18 cellular contexts compared by ENCODE assay signal in the genomic region with DNA sequence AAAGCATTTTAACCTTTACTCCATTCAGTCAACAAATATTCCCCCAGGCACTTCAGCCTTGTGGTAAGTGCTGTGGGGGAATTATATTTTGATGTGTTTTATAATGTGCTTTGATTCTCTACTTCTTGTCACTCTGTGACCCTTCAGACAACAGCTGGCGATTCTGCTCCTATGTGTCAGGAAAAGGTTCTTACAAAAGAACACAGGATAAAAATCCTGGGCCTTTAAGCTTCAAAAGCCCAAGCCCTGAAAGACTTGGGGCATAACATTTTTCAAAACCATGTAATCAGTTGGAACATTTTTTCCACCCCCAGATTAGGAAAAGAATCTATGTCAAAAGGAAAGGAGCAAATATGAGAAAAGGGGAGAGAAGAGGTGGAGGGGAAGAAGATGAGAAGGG. TPM values are rescaled to one million over a fixed set of nuclear protein-coding genes. Genes with fewer than 3 reads are reported as not detected.
DNase-seq lines count a peak whose midpoint lies in the region; ATAC-seq lines count a peak whose summit lies in the region.
"Had no signal": no experiment of that assay in that cellular context is flagged by ENCODE, and none has a peak within 500 bp of the region (broad histone marks: within the 10 kb centered on the region; RNA-seq: fewer than 3 reads in every experiment).

No MANE protein-coding gene starts in this region.

- DNase-seq in activated naive CD8-positive, alpha-beta T cell treated with anti-CD3 and anti-CD28 coated beads, Interleukin-2, amount 10 ng/mL, durations not matched to agents 7 days and 5 days = no peak
- no peak for DNase-seq in activated naive CD8-positive, alpha-beta T cell treated with anti-CD3 and anti-CD28 coated beads, Interleukin-2, amount 50 U/mL, for 24 hours
- DNase-seq in amniotic epithelial cell (ENCODE audit: low read depth) = peak; percentile 75
- peak; percentile 40 for DNase-seq in mesenchymal stem cell
- no peak for DNase-seq in aorta
- no peak for DNase-seq in CD4-positive, alpha-beta memory T cell
- DNase-seq in COLO829 (ENCODE audit: low spot score) = no peak
- DNase-seq: adrenal gland; naive thymus-derived CD8-positive, alpha-beta T cell; NCI-H1417 treated with DMSO at 0.1 percent for 48 hours; psoas muscle; stimulated activated CD4-positive, alpha-beta T cell treated with anti-CD3 and anti-CD28 coated beads, Interleukin-15, amount 100 ng/mL, for 24 hours; stimulated activated naive CD4-positive, alpha-beta T cell treated with Interleukin-2 at 50 U/mL for 16 hours had no signal

- H2AK5ac ChIP-seq in mesenchymal stem cell (ENCODE audit: low read length, severe bottlenecking) = peak overlapping the region; percentile 75

- WGBS in mesenchymal stem cell = 50% methylated on average over 1 of the region's 1 CpG
- 74 to 76% methylated on average over 1 of the region's 1 CpG for WGBS in aorta, 2 donors

- peaks cover 2% of the 10 kb centered on the region for H3K79me1 ChIP-seq in mesenchymal stem cell (replicated peaks; ENCODE audit: low read length, poor library complexity, severe bottlenecking)

- H3K18ac ChIP-seq in mesenchymal stem cell (ENCODE audit: low read depth in 1 of 2, low read length in 2 of 2) = peak overlapping the region; percentile 46 to 82

- H3K9me3 Mint-ChIP-seq in activated naive CD8-positive, alpha-beta T cell treated with anti-CD3 and anti-CD28 coated beads, Interleukin-2, amount 10 ng/mL, durations not matched to agents 7 days and 5 days = no peaks in the 10 kb centered on the region
- H3K9me3 Mint-ChIP-seq in activated naive CD8-positive, alpha-beta T cell treated with anti-CD3 and anti-CD28 coated beads, Interleukin-2, amount 50 U/mL, for 24 hours = no peaks in the 10 kb centered on the region
- H3K9me3 Mint-ChIP-seq in CD4-positive, alpha-beta memory T cell = no peaks in the 10 kb centered on the region
- H3K9me3 Mint-ChIP-seq: activated T-helper 1 cell treated with anti-CD3 and anti-CD28 coated beads, Interleukin-12 subunit alpha, Interleukin-12 subunit beta, Interleukin-2, Interleukin-4 antibody, amounts not matched to agents 30 ng/mL and 10 ng/mL and 1 ng/mL, durations not matched to agents 14 hours and 24 hours and 36 hours; naive thymus-derived CD8-positive, alpha-beta T cell; WTC11 had no signal

- peaks cover 1% of the 10 kb centered on the region for H3K36me3 Mint-ChIP-seq in activated naive CD8-positive, alpha-beta T cell treated with anti-CD3 and anti-CD28 coated beads, Interleukin-2, amount 10 ng/mL, durations not matched to agents 7 days and 5 days
- H3K36me3 Mint-ChIP-seq in activated naive CD8-positive, alpha-beta T cell treated with anti-CD3 and anti-CD28 coated beads, Interleukin-2, amount 50 U/mL, for 24 hours (ENCODE audit: low read depth) = no peaks in the 10 kb centered on the region
- peaks cover 0 to 3% of the 10 kb centered on the region in 2 donors for H3K36me3 Mint-ChIP-seq in CD4-positive, alpha-beta memory T cell
- H3K36me3 Mint-ChIP-seq: WTC11 had no signal

- no peak overlapping the region for H3K4me2 ChIP-seq in mesenchymal stem cell (ENCODE audit: low read length, poor library complexity, severe bottlenecking)
- H3K4me2 ChIP-seq: KMS-11 had no signal

- intact Hi-C loops in aorta (cut with DNase I) = loop anchor here in 1 of 2 donors (5.0 kb wide), 1 partner anchor 117 kb away; no protein-coding TSS in a partner anchor
- intact Hi-C loops in CD4-positive, alpha-beta memory T cell (cut with micrococcal nuclease) = no loop called here

- H2BK5ac ChIP-seq in mesenchymal stem cell (ENCODE audit: low read depth, low read length, poor library complexity, severe bottlenecking) = peak overlapping the region; percentile 99

- H4K91ac ChIP-seq in mesenchymal stem cell (ENCODE audit: low read length) = peak overlapping the region; percentile 62

- peak overlapping the region in 1 of 2 experiments; percentile 11 for H3K4ac ChIP-seq in mesenchymal stem cell (ENCODE audit: low read depth in 1 of 2, low read length in 2 of 2)

- no peak for ATAC-seq in activated naive CD8-positive, alpha-beta T cell treated with anti-CD3 and anti-CD28 coated beads, Interleukin-2, amount 10 ng/mL, durations not matched to agents 7 days and 5 days (ENCODE audit: low read depth)
- ATAC-seq in activated naive CD8-positive, alpha-beta T cell treated with anti-CD3 and anti-CD28 coated beads, Interleukin-2, amount 50 U/mL, for 24 hours = no peak
- ATAC-seq in aorta (ENCODE audit: low FRiP score) (no peak), HG03097 (IDR thresholded peaks at IDR 0.05; ENCODE audit: low FRiP score, unreplicated experiment) (no peak)
- ATAC-seq: naive thymus-derived CD8-positive, alpha-beta T cell; WTC11 had no signal

- peak overlapping the region in 1 of 2 experiments; percentile 92 for H2BK12ac ChIP-seq in mesenchymal stem cell (ENCODE audit: low read length in 2 of 2)

- H3K27ac ChIP-seq in mesenchymal stem cell (ENCODE audit: low read length, poor library complexity, severe bottlenecking) (peak overlapping the region; percentile 97), aorta (ENCODE audit: low read depth in 1 of 2, low read length in 2 of 2) (peak overlapping the region; percentile 9 to 80)
- H3K27ac ChIP-seq in CD4-positive, alpha-beta memory T cell (ENCODE audit: low read depth, low read length) = no peak overlapping the region
- H3K27ac ChIP-seq: adrenal gland, KMS-11, psoas muscle had no signal

- H2BK120ac ChIP-seq in mesenchymal stem cell (ENCODE audit: low read depth, low read length) = peak overlapping the region; percentile 86

- H3K4me3 Mint-ChIP-seq in activated naive CD8-positive, alpha-beta T cell treated with anti-CD3 and anti-CD28 coated beads, Interleukin-2, amount 10 ng/mL, durations not matched to agents 7 days and 5 days = no peak overlapping the region
- H3K4me3 Mint-ChIP-seq in activated naive CD8-positive, alpha-beta T cell treated with anti-CD3 and anti-CD28 coated beads, Interleukin-2, amount 50 U/mL, for 24 hours = no peak overlapping the region
- no peak overlapping the region for H3K4me3 Mint-ChIP-seq in CD4-positive, alpha-beta memory T cell
- H3K4me3 Mint-ChIP-seq: activated T-helper 1 cell treated with anti-CD3 and anti-CD28 coated beads, Interleukin-12 subunit alpha, Interleukin-12 subunit beta, Interleukin-2, Interleukin-4 antibody, amounts not matched to agents 30 ng/mL and 10 ng/mL and 1 ng/mL, durations not matched to agents 14 hours and 24 hours and 36 hours; naive thymus-derived CD8-positive, alpha-beta T cell; WTC11 had no signal

- H3K4me3 ChIP-seq in mesenchymal stem cell (ENCODE audit: insufficient read depth in 1 of 2, low read depth in 1 of 2, low read length in 2 of 2) (no peak overlapping the region), aorta (ENCODE audit: low read length in 2 of 2) (no peak overlapping the region)
- H3K4me3 ChIP-seq in CD4-positive, alpha-beta memory T cell (ENCODE audit: low read length in 2 of 2) = no peak overlapping the region
- H3K4me3 ChIP-seq: adrenal gland, HAP-1, psoas muscle had no signal

- peak overlapping the region in 1 of 2 experiments; percentile 40 for H3K14ac ChIP-seq in mesenchymal stem cell (ENCODE audit: low read length in 2 of 2)

- POLR2A ChIA-PET in activated naive CD8-positive, alpha-beta T cell treated with anti-CD3 and anti-CD28 coated beads, Interleukin-2, amount 10 ng/mL, durations not matched to agents 7 days and 5 days (lab: Charles Lee) = no interaction called here
- POLR2A ChIA-PET in CD4-positive, alpha-beta memory T cell (lab: Charles Lee; ENCODE audit: partially characterized antibody) = no interaction called here

- H3K27me3 Mint-ChIP-seq in activated naive CD8-positive, alpha-beta T cell treated with anti-CD3 and anti-CD28 coated beads, Interleukin-2, amount 10 ng/mL, durations not matched to agents 7 days and 5 days = no peaks in the 10 kb centered on the region
- no peaks in the 10 kb centered on the region for H3K27me3 Mint-ChIP-seq in activated naive CD8-positive, alpha-beta T cell treated with anti-CD3 and anti-CD28 coated beads, Interleukin-2, amount 50 U/mL, for 24 hours
- H3K27me3 Mint-ChIP-seq in CD4-positive, alpha-beta memory T cell = no peaks in the 10 kb centered on the region
- H3K27me3 Mint-ChIP-seq: naive thymus-derived CD8-positive, alpha-beta T cell had no signal

- no peak overlapping the region for H3K9ac ChIP-seq in mesenchymal stem cell (ENCODE audit: low read length)
- H3K9ac ChIP-seq: KMS-11 had no signal

- H3K9me3 ChIP-seq in mesenchymal stem cell (ENCODE audit: control insufficient read depth, low read length) (no peaks in the 10 kb centered on the region), aorta (ENCODE audit: control insufficient read depth, low read length) (peaks cover 2% of the 10 kb centered on the region)
- H3K9me3 ChIP-seq in CD4-positive, alpha-beta memory T cell (ENCODE audit: control insufficient read depth in 1 of 2, low read length in 2 of 2) = no peaks in the 10 kb centered on the region
- H3K9me3 ChIP-seq: adrenal gland, HAP-1, psoas muscle had no signal

- CTCF ChIA-PET in CD4-positive, alpha-beta memory T cell (lab: Charles Lee; ENCODE audit: partially characterized antibody) = no interaction called here

- no peak overlapping the region for H2BK15ac ChIP-seq in mesenchymal stem cell (ENCODE audit: low read depth, poor library complexity, severe bottlenecking)

- peaks cover 15% of the 10 kb centered on the region for H3K4me1 Mint-ChIP-seq in activated naive CD8-positive, alpha-beta T cell treated with anti-CD3 and anti-CD28 coated beads, Interleukin-2, amount 10 ng/mL, durations not matched to agents 7 days and 5 days
- peaks cover 36% of the 10 kb centered on the region for H3K4me1 Mint-ChIP-seq in activated naive CD8-positive, alpha-beta T cell treated with anti-CD3 and anti-CD28 coated beads, Interleukin-2, amount 50 U/mL, for 24 hours
- H3K4me1 Mint-ChIP-seq in CD4-positive, alpha-beta memory T cell = peaks cover 3 to 7% (median 5%) of the 10 kb centered on the region in 4 donors
- H3K4me1 Mint-ChIP-seq: WTC11 had no signal

- peak overlapping the region; percentile 23 for H3K27ac Mint-ChIP-seq in activated naive CD8-positive, alpha-beta T cell treated with anti-CD3 and anti-CD28 coated beads, Interleukin-2, amount 10 ng/mL, durations not matched to agents 7 days and 5 days
- no peak overlapping the region for H3K27ac Mint-ChIP-seq in activated naive CD8-positive, alpha-beta T cell treated with anti-CD3 and anti-CD28 coated beads, Interleukin-2, amount 50 U/mL, for 24 hours
- H3K27ac Mint-ChIP-seq in CD4-positive, alpha-beta memory T cell = no peak overlapping the region
- H3K27ac Mint-ChIP-seq: WTC11 had no signal

- peak overlapping the region; percentile 63 for H4K8ac ChIP-seq in mesenchymal stem cell (ENCODE audit: low read length)

- H3K36me3 ChIP-seq in mesenchymal stem cell (ENCODE audit: control insufficient read depth in 1 of 2, insufficient read depth in 2 of 2, low read depth in 1 of 2, low read length in 2 of 2) (no peaks in the 10 kb centered on the region), aorta (ENCODE audit: control insufficient read depth in 1 of 2, insufficient read depth in 2 of 2, low read length in 1 of 2) (peaks cover 0 to 2% of the 10 kb centered on the region in 2 donors)
- H3K36me3 ChIP-seq in CD4-positive, alpha-beta memory T cell (ENCODE audit: insufficient read depth, low read length) = no peaks in the 10 kb centered on the region
- H3K36me3 ChIP-seq: adrenal gland, HAP-1 had no signal

- H3K27me3 ChIP-seq in mesenchymal stem cell (ENCODE audit: control insufficient read depth in 1 of 2, insufficient read depth in 1 of 2, low read length in 2 of 2) = no peaks in the 10 kb centered on the region
- H3K27me3 ChIP-seq in aorta (ENCODE audit: control insufficient read depth in 1 of 2, insufficient read depth in 2 of 2, low read length in 1 of 2) = no peaks in the 10 kb centered on the region
- no peaks in the 10 kb centered on the region for H3K27me3 ChIP-seq in CD4-positive, alpha-beta memory T cell (ENCODE audit: insufficient read depth, low read length)
- H3K27me3 ChIP-seq: adrenal gland had no signal

- H3K4me1 ChIP-seq in mesenchymal stem cell (ENCODE audit: control insufficient read depth, insufficient read depth, low read depth, low read length) (peaks cover 4% of the 10 kb centered on the region), aorta (ENCODE audit: control insufficient read depth in 1 of 2, insufficient read depth in 2 of 2, low read length in 2 of 2) (peaks cover 0 to 1% of the 10 kb centered on the region in 2 donors)
- no peaks in the 10 kb centered on the region for H3K4me1 ChIP-seq in CD4-positive, alpha-beta memory T cell (ENCODE audit: insufficient read depth, low read length)
- H3K4me1 ChIP-seq: HAP-1, psoas muscle had no signal

- H3K23ac ChIP-seq in mesenchymal stem cell (ENCODE audit: low read length in 2 of 2) = no peak overlapping the region

- no peak overlapping the region for H2AFZ ChIP-seq in mesenchymal stem cell (ENCODE audit: low read depth, low read length)

RNA-seq across cellular contexts. Expression of a gene that starts 37.8 kb away (rescaled TPM):
- not detected for total RNA-seq in activated naive CD8-positive, alpha-beta T cell treated with anti-CD3 and anti-CD28 coated beads, Interleukin-2, amount 10 ng/mL, durations not matched to agents 7 days and 5 days
- 17.6 TPM for polyA plus RNA-seq in mesenchymal stem cell (2013, experiment 1 of 2)
- polyA plus RNA-seq in mesenchymal stem cell (2013, experiment 2 of 2) = 18.7 TPM
- total RNA-seq in aorta = 10 to 100 TPM in 1 of 2 donors, 1 to 10 TPM in 1; 8.1 to 30.5 TPM
- polyA plus RNA-seq in aorta = 10 to 100 TPM; 18.7 to 69.6 TPM
- total RNA-seq in CD4-positive, alpha-beta memory T cell = under 1 TPM; 0.52 to 0.72 TPM
- under 1 TPM in 1 of 2 donors, not detected in 1; 0.26 TPM for polyA plus RNA-seq in CD4-positive, alpha-beta memory T cell
- total RNA-seq: activated T-helper 1 cell treated with anti-CD3 and anti-CD28 coated beads, Interleukin-12 subunit alpha, Interleukin-12 subunit beta, Interleukin-2, Interleukin-4 antibody, amounts not matched to agents 30 ng/mL and 10 ng/mL and 1 ng/mL, durations not matched to agents 14 hours and 24 hours and 36 hours had no signal
- polyA plus RNA-seq: naive thymus-derived CD8-positive, alpha-beta T cell had no signal

Comparison
In these comparisons a context has a peak if more than half of its experiments do, and no peak if none do; other contexts are left out.
1. DNase-seq: peak in amniotic epithelial cell (single experiment) and mesenchymal stem cell (single experiment); none in activated naive CD8-positive, alpha-beta T cell treated with anti-CD3 and anti-CD28 coated beads, Interleukin-2, amount 10 ng/mL, durations not matched to agents 7 days and 5 days (single experiment), activated naive CD8-positive, alpha-beta T cell treated with anti-CD3 and anti-CD28 coated beads, Interleukin-2, amount 50 U/mL, for 24 hours (single experiment), aorta (0 of 2), CD4-positive, alpha-beta memory T cell (0 of 5) and COLO829 (single experiment).
2. RNA of a gene that starts 37.8 kb away (total RNA-seq): 8.1 to 30.5 TPM in aorta; 0.52 to 0.72 TPM in CD4-positive, alpha-beta memory T cell and not detected in activated naive CD8-positive, alpha-beta T cell treated with anti-CD3 and anti-CD28 coated beads, Interleukin-2, amount 10 ng/mL, durations not matched to agents 7 days and 5 days; every median in the first group is over 4 times any median in the second.